In the genomic region with DNA sequence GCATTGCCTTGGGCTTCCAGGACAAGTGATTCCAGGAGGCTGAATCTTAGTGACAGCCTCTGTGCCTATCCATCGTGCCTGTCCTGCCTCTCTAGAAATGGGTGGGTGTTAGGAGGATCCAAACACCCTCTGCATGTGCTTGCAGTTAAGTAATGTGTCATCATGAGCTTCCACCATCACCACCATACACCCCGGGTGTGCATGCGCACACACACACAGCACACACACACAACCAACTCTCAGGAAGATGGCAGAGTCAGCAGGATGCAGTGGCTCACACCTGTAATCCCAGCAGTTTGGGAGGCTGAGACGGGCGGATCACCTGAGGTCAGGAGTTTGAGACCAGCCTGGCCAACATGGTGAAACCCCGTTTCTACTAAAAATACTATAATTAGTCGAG, we compare ENCODE assay signal across 16 cellular contexts. TPM values are rescaled to one million over a fixed set of nuclear protein-coding genes. Genes with fewer than 3 reads are reported as not detected.
DNase-seq lines count a peak whose midpoint lies in the region; ATAC-seq and TF ChIP-seq lines count a peak whose summit lies in the region.
"Had no signal": no experiment of that assay in that cellular context is flagged by ENCODE, and none has a peak within 500 bp of the region (broad histone marks: within the 10 kb centered on the region; RNA-seq: fewer than 3 reads in every experiment).

No MANE protein-coding gene starts in this region.

- in situ Hi-C loops in GM23248 (cut with MboI), result no loop called here

- no peaks in the 10 kb centered on the region for H3K9me3 ChIP-seq in BLaER1 treated with 17β-estradiol and CSF1 and Interleukin-3, amounts not matched to agents 10 nM and 100 nM (replicated peaks in 1 of 11)
- H3K9me3 ChIP-seq in GM23248 (ENCODE audit: low read depth), result no peaks in the 10 kb centered on the region
- no peaks in the 10 kb centered on the region for H3K9me3 ChIP-seq in trophoblast cell (ENCODE audit: insufficient read depth, low read depth, low read length)
- no peaks in the 10 kb centered on the region for H3K9me3 ChIP-seq in aorta (ENCODE audit: control insufficient read depth, low read length)
- H3K9me3 ChIP-seq: BLaER1, Peyer's patch, SJCRH30 had no signal

- peaks cover under 1 to 15% (median 10%) of the 10 kb centered on the region in 11 experiments; a peak in 20 of 22 replicates for H3K36me3 ChIP-seq in BLaER1 treated with 17β-estradiol and CSF1 and Interleukin-3, amounts not matched to agents 10 nM and 100 nM
- H3K36me3 ChIP-seq in GM23248 (ENCODE audit: low read depth), result no peaks in the 10 kb centered on the region
- no peaks in the 10 kb centered on the region for H3K36me3 ChIP-seq in trophoblast cell (ENCODE audit: control insufficient read depth in 1 of 2, insufficient read depth in 2 of 2, low read length in 2 of 2)
- H3K36me3 ChIP-seq in aorta (ENCODE audit: control insufficient read depth in 1 of 2, insufficient read depth in 2 of 2, low read length in 1 of 2), result no peaks in the 10 kb centered on the region
- H3K36me3 ChIP-seq: SJCRH30 had no signal

- H3K4me1 ChIP-seq in BLaER1 treated with 17β-estradiol and CSF1 and Interleukin-3, amounts not matched to agents 10 nM and 100 nM, result peaks cover 0 to 15% (median 14%) of the 10 kb centered on the region in 10 experiments; a peak in 19 of 20 replicates
- H3K4me1 ChIP-seq in GM23248 (ENCODE audit: insufficient read depth) (no peaks in the 10 kb centered on the region), trophoblast cell (ENCODE audit: control insufficient read depth in 1 of 2, insufficient read depth in 2 of 2, low read length in 2 of 2) (peaks cover 5 to 13% of the 10 kb centered on the region in 2 experiments), aorta (ENCODE audit: control insufficient read depth in 1 of 2, insufficient read depth in 2 of 2, low read length in 2 of 2) (no peaks in the 10 kb centered on the region)
- H3K4me1 ChIP-seq: Peyer's patch had no signal

- peaks cover 0 to 25% (median 0%) of the 10 kb centered on the region in 11 experiments; a peak in 4 of 22 replicates for H4K20me1 ChIP-seq in BLaER1 treated with 17β-estradiol and CSF1 and Interleukin-3, amounts not matched to agents 10 nM and 100 nM
- H4K20me1 ChIP-seq in GM23248 (ENCODE audit: insufficient read depth), result no peaks in the 10 kb centered on the region
- H4K20me1 ChIP-seq: BLaER1 had no signal

- no peaks in the 10 kb centered on the region for H3K79me1 ChIP-seq in trophoblast cell (ENCODE audit: low read length)

- H3K27ac ChIP-seq in BLaER1 treated with 17β-estradiol and CSF1 and Interleukin-3, amounts not matched to agents 10 nM and 100 nM, result no peak overlapping the region
- H3K27ac ChIP-seq in GM23248 (no peak overlapping the region), coronary artery (no peak overlapping the region), trophoblast cell (ENCODE audit: low read depth, low read length) (no peak overlapping the region), aorta (ENCODE audit: low read depth in 1 of 2, low read length in 2 of 2) (no peak overlapping the region)
- H3K27ac ChIP-seq: BLaER1, Peyer's patch, SJCRH30 had no signal

- H3K4me2 ChIP-seq in BLaER1 treated with 17β-estradiol and CSF1 and Interleukin-3, amounts not matched to agents 10 nM and 100 nM, result peak overlapping the region in 6 of 11 experiments; percentile 26 to 83 (median 78); a peak in 10 of 22 replicates
- H3K4me2 ChIP-seq in GM23248 (ENCODE audit: unreplicated experiment) (no peak overlapping the region), trophoblast cell (ENCODE audit: low read length) (no peak overlapping the region)

- intact Hi-C loops in aorta (cut with DNase I), result no loop called here

- H2AFZ ChIP-seq in GM23248 (no peak overlapping the region), trophoblast cell (ENCODE audit: insufficient read depth, low read length, poor library complexity) (peak overlapping the region; percentile 24)

- H3K23ac ChIP-seq in trophoblast cell (ENCODE audit: low read length), result no peak overlapping the region

- no peak overlapping the region for H3K14ac ChIP-seq in trophoblast cell (ENCODE audit: low read length)

- H2BK12ac ChIP-seq in trophoblast cell (ENCODE audit: low read length), result no peak overlapping the region

- H3K9me2 ChIP-seq in GM23248 (ENCODE audit: insufficient read depth), result no peaks in the 10 kb centered on the region

- H2BK120ac ChIP-seq in trophoblast cell (ENCODE audit: insufficient read depth, low read length, poor library complexity), result no peak overlapping the region

- H3K4ac ChIP-seq in trophoblast cell (ENCODE audit: low read depth, low read length), result no peak overlapping the region

- no peak overlapping the region for H2AK5ac ChIP-seq in trophoblast cell (ENCODE audit: low read length)

- no peak overlapping the region for H3K4me3 ChIP-seq in BLaER1 treated with 17β-estradiol and CSF1 and Interleukin-3, amounts not matched to agents 10 nM and 100 nM
- H3K4me3 ChIP-seq in GM23248, result no peak overlapping the region
- peak overlapping the region; percentile 37 for H3K4me3 ChIP-seq in coronary artery
- H3K4me3 ChIP-seq in trophoblast cell (ENCODE audit: low read depth, low read length), result no peak overlapping the region
- no peak overlapping the region for H3K4me3 ChIP-seq in aorta (ENCODE audit: low read length in 2 of 2)
- H3K4me3 ChIP-seq: BLaER1, Peyer's patch, SJCRH30 had no signal

- DNase-seq in GM23248, result peak; percentile 13
- no peak for DNase-seq in coronary artery (ENCODE audit: low spot score)
- no peak for DNase-seq in trophoblast cell
- DNase-seq in hepatic stellate cell (ENCODE audit: low spot score), result no peak
- DNase-seq in aorta, result no peak
- DNase-seq: HFFc6, NCI-H1105 treated with DMSO at 0.1 percent for 48 hours, NCI-H187 treated with DMSO at 0.1 percent for 48 hours, NCI-H2171, NCI-H510A, Peyer's patch, SJCRH30 had no signal

- H4K91ac ChIP-seq in trophoblast cell (ENCODE audit: low read depth, low read length), result no peak overlapping the region

- no peak overlapping the region for H3K9ac ChIP-seq in BLaER1 treated with 17β-estradiol and CSF1 and Interleukin-3, amounts not matched to agents 10 nM and 100 nM
- H3K9ac ChIP-seq in GM23248 (no peak overlapping the region), trophoblast cell (ENCODE audit: low read length) (no peak overlapping the region)
- H3K9ac ChIP-seq: BLaER1 had no signal

- H4K12ac ChIP-seq in trophoblast cell (ENCODE audit: low read depth, low read length), result no peak overlapping the region

- H2BK5ac ChIP-seq in trophoblast cell (ENCODE audit: low read depth, low read length, poor library complexity), result no peak overlapping the region

- H4K8ac ChIP-seq in trophoblast cell (ENCODE audit: low read depth, low read length), result no peak overlapping the region

- no peak overlapping the region for H3K18ac ChIP-seq in trophoblast cell (ENCODE audit: low read length)

- H3K79me2 ChIP-seq in GM23248 (ENCODE audit: insufficient read depth) (no peaks in the 10 kb centered on the region), trophoblast cell (ENCODE audit: control insufficient read depth, insufficient read depth, low read length, poor library complexity) (no peaks in the 10 kb centered on the region)

- no peak for TF ChIP-seq CTCF in coronary artery (IDR thresholded peaks at IDR 0.05)

- H3F3A ChIP-seq in GM23248 (ENCODE audit: insufficient read depth), result no peaks in the 10 kb centered on the region

- 62 to 65% methylated on average over 7 of the region's 7 CpGs for WGBS in GM23248 (ENCODE audit: low coverage in 1 of 2, low lambda C conversion rate in 2 of 2, missing lambda C conversion rate in 2 of 2), 2 experiments
- no CpG with 5 or more reads among the region's 7 CpGs for WGBS in trophoblast cell (ENCODE audit: extremely low coverage, insufficient coverage, insufficient read length)
- 62 to 64% methylated on average over 7 of the region's 7 CpGs for WGBS in aorta, 2 donors

- ATAC-seq in HG02759 (IDR thresholded peaks at IDR 0.05; ENCODE audit: unreplicated experiment), result no peak
- ATAC-seq in HG03432 (IDR thresholded peaks at IDR 0.05; ENCODE audit: unreplicated experiment), result no peak
- ATAC-seq in aorta (ENCODE audit: low FRiP score), result no peak

- peaks cover 0 to 16% (median 0%) of the 10 kb centered on the region in 11 experiments; a peak in 4 of 22 replicates for H3K27me3 ChIP-seq in BLaER1 treated with 17β-estradiol and CSF1 and Interleukin-3, amounts not matched to agents 10 nM and 100 nM
- H3K27me3 ChIP-seq in GM23248 (replicated peaks; ENCODE audit: insufficient read depth) (0 out of 2 replicates have a peak, but pooled peaks cover 6% of the 10 kb centered on the region), trophoblast cell (ENCODE audit: insufficient read depth, low read length) (peaks cover 21% of the 10 kb centered on the region), aorta (ENCODE audit: control insufficient read depth in 1 of 2, insufficient read depth in 2 of 2, low read length in 1 of 2) (no peaks in the 10 kb centered on the region)
- H3K27me3 ChIP-seq: Peyer's patch, SJCRH30 had no signal

RNA-seq across cellular contexts. Expression of a gene that starts 22.8 kb away (rescaled TPM):
- 474 and 525 TPM in 2 replicates for total RNA-seq in GM23248 (2014; rRNA removed; shearing (Covaris generic))
- polyA plus RNA-seq in GM23248 (2016; fragmentation: Nextera tagmentation; extraction: Ambion mirVana), result 596 and 633 TPM in 2 replicates
- 83.1 and 83.9 TPM in 2 replicates for polyA plus RNA-seq in trophoblast cell (2013)
- 100 to 1,000 TPM in 1 of 2 donors, 10 to 100 TPM in 1; 46.0 to 126 TPM for total RNA-seq in aorta
- polyA plus RNA-seq in aorta, result 10 to 100 TPM; 24.7 to 65.4 TPM

RNA-seq across cellular contexts. Expression of a gene that starts 26.7 kb away (rescaled TPM):
- total RNA-seq in GM23248 (2014; rRNA removed; shearing (Covaris generic)), result 39.2 and 59.2 TPM in 2 replicates
- 60.9 and 64.4 TPM in 2 replicates for polyA plus RNA-seq in GM23248 (2016; fragmentation: Nextera tagmentation; extraction: Ambion mirVana)
- polyA plus RNA-seq in trophoblast cell (2013), result 35.0 and 35.4 TPM in 2 replicates
- 10 to 100 TPM; 34.0 to 37.8 TPM for total RNA-seq in aorta
- polyA plus RNA-seq in aorta, result 10 to 100 TPM; 24.7 to 45.5 TPM

RNA-seq across cellular contexts. Expression of a gene that starts 57.5 kb away (rescaled TPM):
- total RNA-seq in GM23248 (2014; rRNA removed; shearing (Covaris generic)), result 22.9 and 30.9 TPM in 2 replicates
- 11.8 and 12.3 TPM in 2 replicates for polyA plus RNA-seq in GM23248 (2016; fragmentation: Nextera tagmentation; extraction: Ambion mirVana)
- 15.7 and 17.3 TPM in 2 replicates for polyA plus RNA-seq in trophoblast cell (2013)
- 10 to 100 TPM; 13.3 to 15.3 TPM for total RNA-seq in aorta
- polyA plus RNA-seq in aorta, result 10 to 100 TPM in 1 of 2 donors, 1 to 10 TPM in 1; 9.4 to 25.8 TPM

RNA-seq across cellular contexts. Expression of a gene that starts 58.0 kb away (rescaled TPM):
- 29.5 and 37.9 TPM in 2 replicates for total RNA-seq in GM23248 (2014; rRNA removed; shearing (Covaris generic))
- polyA plus RNA-seq in GM23248 (2016; fragmentation: Nextera tagmentation; extraction: Ambion mirVana) (32.1 and 34.8 TPM in 2 replicates), aorta (10 to 100 TPM in 1 of 2 donors, 1 to 10 TPM in 1; 2.9 to 23.6 TPM)
- polyA plus RNA-seq in trophoblast cell (2013), result 34.5 and 36.5 TPM in 2 replicates
- total RNA-seq in aorta, result 10 to 100 TPM; 25.1 to 28.9 TPM

Comparison
In these comparisons a context has a peak if more than half of its experiments do, and no peak if none do; other contexts are left out.
1. H3K4me2 ChIP-seq: peak in BLaER1 treated with 17β-estradiol and CSF1 and Interleukin-3, amounts not matched to agents 10 nM and 100 nM (6 of 11); none in GM23248 (single experiment) and trophoblast cell (single experiment).